2 cellular contexts compared by ENCODE assay signal in the genomic region with DNA sequence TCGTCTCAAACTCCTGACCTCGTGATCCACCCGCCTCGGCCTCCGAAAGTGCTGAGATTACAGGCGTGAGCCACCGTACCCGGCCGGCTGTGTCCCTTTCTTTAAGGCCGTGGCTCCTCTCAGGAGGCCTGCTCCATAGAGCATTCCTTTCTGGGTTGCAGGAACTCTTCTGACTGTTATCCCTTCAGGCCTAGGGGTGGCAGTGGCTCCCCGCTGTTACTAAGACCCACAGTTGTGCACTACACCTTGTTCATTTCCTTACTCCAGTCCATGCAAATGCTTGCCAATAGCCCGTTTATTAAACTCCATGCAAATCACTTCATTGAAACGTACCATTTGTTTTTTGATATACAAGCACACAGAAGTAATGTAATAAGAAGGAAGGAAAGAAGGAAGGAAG.
TF ChIP-seq lines count a peak whose summit lies in the region.

No MANE protein-coding gene starts in this region.

TF ChIP-seq in HepG2, 621 proteins besides CTCF, POLR2A, EP300 and RAD21 (continued from another document):
- TF ChIP-seq BHLHE40 (IDR thresholded peaks at IDR 0.05; ENCODE audit: low read length): no peak
- no peak for TF ChIP-seq ZNF430 (CRISPR knock-in tag; IDR thresholded peaks at IDR 0.05)
- TF ChIP-seq ZNF660 (CRISPR knock-in tag; IDR thresholded peaks at IDR 0.05; ENCODE audit: borderline replicate concordance, low read depth): no peak
- TF ChIP-seq, protein P1, sequence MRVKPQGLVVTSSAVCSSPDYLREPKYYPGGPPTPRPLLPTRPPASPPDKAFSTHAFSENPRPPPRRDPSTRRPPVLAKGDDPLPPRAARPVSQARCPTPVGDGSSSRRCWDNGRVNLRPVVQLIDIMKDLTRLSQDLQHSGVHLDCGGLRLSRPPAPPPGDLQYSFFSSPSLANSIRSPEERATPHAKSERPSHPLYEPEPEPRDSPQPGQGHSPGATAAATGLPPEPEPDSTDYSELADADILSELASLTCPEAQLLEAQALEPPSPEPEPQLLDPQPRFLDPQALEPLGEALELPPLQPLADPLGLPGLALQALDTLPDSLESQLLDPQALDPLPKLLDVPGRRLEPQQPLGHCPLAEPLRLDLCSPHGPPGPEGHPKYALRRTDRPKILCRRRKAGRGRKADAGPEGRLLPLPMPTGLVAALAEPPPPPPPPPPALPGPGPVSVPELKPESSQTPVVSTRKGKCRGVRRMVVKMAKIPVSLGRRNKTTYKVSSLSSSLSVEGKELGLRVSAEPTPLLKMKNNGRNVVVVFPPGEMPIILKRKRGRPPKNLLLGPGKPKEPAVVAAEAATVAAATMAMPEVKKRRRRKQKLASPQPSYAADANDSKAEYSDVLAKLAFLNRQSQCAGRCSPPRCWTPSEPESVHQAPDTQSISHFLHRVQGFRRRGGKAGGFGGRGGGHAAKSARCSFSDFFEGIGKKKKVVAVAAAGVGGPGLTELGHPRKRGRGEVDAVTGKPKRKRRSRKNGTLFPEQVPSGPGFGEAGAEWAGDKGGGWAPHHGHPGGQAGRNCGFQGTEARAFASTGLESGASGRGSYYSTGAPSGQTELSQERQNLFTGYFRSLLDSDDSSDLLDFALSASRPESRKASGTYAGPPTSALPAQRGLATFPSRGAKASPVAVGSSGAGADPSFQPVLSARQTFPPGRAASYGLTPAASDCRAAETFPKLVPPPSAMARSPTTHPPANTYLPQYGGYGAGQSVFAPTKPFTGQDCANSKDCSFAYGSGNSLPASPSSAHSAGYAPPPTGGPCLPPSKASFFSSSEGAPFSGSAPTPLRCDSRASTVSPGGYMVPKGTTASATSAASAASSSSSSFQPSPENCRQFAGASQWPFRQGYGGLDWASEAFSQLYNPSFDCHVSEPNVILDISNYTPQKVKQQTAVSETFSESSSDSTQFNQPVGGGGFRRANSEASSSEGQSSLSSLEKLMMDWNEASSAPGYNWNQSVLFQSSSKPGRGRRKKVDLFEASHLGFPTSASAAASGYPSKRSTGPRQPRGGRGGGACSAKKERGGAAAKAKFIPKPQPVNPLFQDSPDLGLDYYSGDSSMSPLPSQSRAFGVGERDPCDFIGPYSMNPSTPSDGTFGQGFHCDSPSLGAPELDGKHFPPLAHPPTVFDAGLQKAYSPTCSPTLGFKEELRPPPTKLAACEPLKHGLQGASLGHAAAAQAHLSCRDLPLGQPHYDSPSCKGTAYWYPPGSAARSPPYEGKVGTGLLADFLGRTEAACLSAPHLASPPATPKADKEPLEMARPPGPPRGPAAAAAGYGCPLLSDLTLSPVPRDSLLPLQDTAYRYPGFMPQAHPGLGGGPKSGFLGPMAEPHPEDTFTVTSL (CRISPR knock-in tag; IDR thresholded peaks at IDR 0.05; ENCODE audit: borderline replicate concordance): no peak
- TF ChIP-seq STAG1 (CRISPR knock-in tag; IDR thresholded peaks at IDR 0.05): peak; percentile 70
- no peak for TF ChIP-seq ELF3 (CRISPR knock-in tag; IDR thresholded peaks at IDR 0.05)
- peak; percentile 44 for TF ChIP-seq SMC3 (IDR thresholded peaks at IDR 0.05; ENCODE audit: low read length)
- TF ChIP-seq ZNF746 (CRISPR knock-in tag; IDR thresholded peaks at IDR 0.05): no peak

TF ChIP-seq in WTC11, 78 proteins besides CTCF, POLR2A, EP300 and RAD21 (continued from another document):
- TF ChIP-seq, protein P2, sequence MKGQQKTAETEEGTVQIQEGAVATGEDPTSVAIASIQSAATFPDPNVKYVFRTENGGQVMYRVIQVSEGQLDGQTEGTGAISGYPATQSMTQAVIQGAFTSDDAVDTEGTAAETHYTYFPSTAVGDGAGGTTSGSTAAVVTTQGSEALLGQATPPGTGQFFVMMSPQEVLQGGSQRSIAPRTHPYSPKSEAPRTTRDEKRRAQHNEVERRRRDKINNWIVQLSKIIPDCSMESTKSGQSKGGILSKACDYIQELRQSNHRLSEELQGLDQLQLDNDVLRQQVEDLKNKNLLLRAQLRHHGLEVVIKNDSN (CRISPR knock-in tag; IDR thresholded peaks at IDR 0.05): no peak
- TF ChIP-seq, protein P3, sequence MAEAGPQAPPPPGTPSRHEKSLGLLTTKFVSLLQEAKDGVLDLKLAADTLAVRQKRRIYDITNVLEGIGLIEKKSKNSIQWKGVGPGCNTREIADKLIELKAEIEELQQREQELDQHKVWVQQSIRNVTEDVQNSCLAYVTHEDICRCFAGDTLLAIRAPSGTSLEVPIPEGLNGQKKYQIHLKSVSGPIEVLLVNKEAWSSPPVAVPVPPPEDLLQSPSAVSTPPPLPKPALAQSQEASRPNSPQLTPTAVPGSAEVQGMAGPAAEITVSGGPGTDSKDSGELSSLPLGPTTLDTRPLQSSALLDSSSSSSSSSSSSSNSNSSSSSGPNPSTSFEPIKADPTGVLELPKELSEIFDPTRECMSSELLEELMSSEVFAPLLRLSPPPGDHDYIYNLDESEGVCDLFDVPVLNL (CRISPR knock-in tag; IDR thresholded peaks at IDR 0.05; ENCODE audit: borderline replicate concordance, low read depth): no peak
- TF ChIP-seq SOX15 (CRISPR knock-in tag; IDR thresholded peaks at IDR 0.05): no peak
- TF ChIP-seq, protein P4, sequence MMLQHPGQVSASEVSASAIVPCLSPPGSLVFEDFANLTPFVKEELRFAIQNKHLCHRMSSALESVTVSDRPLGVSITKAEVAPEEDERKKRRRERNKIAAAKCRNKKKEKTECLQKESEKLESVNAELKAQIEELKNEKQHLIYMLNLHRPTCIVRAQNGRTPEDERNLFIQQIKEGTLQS (CRISPR knock-in tag; conservative IDR thresholded peaks at IDR 0.05): no peak
